ENCODE assay signal across 1 cellular context in the genomic region with DNA sequence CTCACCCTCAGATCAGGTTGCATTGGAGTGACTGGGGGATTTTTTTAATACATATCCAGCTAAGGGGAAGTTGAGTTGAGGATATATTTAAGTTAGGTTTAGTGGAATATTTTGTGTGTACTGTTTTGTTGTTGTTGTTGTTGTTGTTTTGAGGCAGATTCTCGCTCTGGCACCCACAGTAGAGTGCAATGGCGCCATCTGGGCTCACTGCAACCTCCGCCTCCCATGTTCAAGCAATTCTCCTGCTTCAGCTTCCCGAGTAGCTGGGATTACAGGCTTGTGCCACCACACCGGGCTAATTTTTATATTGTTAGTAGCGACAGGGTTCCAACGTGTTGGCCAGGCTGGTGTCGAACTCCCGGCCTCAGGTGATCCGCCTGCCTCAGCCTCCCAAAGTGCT.
TF ChIP-seq lines count a peak whose summit lies in the region.

No MANE protein-coding gene starts in this region.

TF ChIP-seq in HepG2, 621 proteins besides CTCF, POLR2A, EP300 and RAD21:
- TF ChIP-seq ARID4A (CRISPR knock-in tag; IDR thresholded peaks at IDR 0.05; ENCODE audit: borderline replicate concordance) (no peak), STAG1 (CRISPR knock-in tag; IDR thresholded peaks at IDR 0.05) (peak; percentile 16; the same call in 1 of the 2 replicates), ZNF431 (CRISPR knock-in tag; IDR thresholded peaks at IDR 0.05; ENCODE audit: borderline replicate concordance, low read depth) (no peak), KDM5B (CRISPR knock-in tag; IDR thresholded peaks at IDR 0.05; ENCODE audit: borderline replicate concordance) (no peak), NR1H2 (CRISPR knock-in tag; IDR thresholded peaks at IDR 0.05; ENCODE audit: borderline replicate concordance, low read depth) (no peak)
